ENCODE assay signal across 10 cellular contexts in genomic region chr3:54123538-54124196, GRCh38. TPM values are rescaled to one million over a fixed set of nuclear protein-coding genes. Genes with fewer than 3 reads are reported as not detected.
DNase-seq lines count a peak whose midpoint lies in the region; TF ChIP-seq lines count a peak whose summit lies in the region.
"Had no signal": no experiment of that assay in that cellular context is flagged by ENCODE, and none has a peak within 500 bp of the region (broad histone marks: within the 10 kb centered on the region; RNA-seq: fewer than 3 reads in every experiment).

No MANE protein-coding gene starts in this region.

- H3K36me3 Mint-ChIP-seq in activated CD4-positive, alpha-beta T cell treated with anti-CD3 and anti-CD28 coated beads, Interleukin-2, amount 10 ng/mL, durations not matched to agents 7 days and 5 days (ENCODE audit: low read depth), result no peaks in the 10 kb centered on the region

- POLR2A ChIA-PET in activated CD4-positive, alpha-beta T cell treated with anti-CD3 and anti-CD28 coated beads, Interleukin-2, amount 10 ng/mL, durations not matched to agents 7 days and 5 days (lab: Charles Lee), result no interaction called here

- no peak for TF ChIP-seq CTCF in transverse colon (IDR thresholded peaks at IDR 0.05)

- no peak for TF ChIP-seq EP300 in transverse colon (IDR thresholded peaks at IDR 0.05; ENCODE audit: low read depth)

- H3K9me3 ChIP-seq in transverse colon, result no peaks in the 10 kb centered on the region

- H3K4me3 ChIP-seq in transverse colon, result peak overlapping the region; percentile 25 to 68 (median 48)

- H3K27ac Mint-ChIP-seq in activated CD4-positive, alpha-beta T cell treated with anti-CD3 and anti-CD28 coated beads, Interleukin-2, amount 10 ng/mL, durations not matched to agents 7 days and 5 days, result no peak overlapping the region

- CTCF ChIA-PET in activated CD4-positive, alpha-beta T cell treated with anti-CD3 and anti-CD28 coated beads, Interleukin-2, amount 10 ng/mL, durations not matched to agents 7 days and 5 days (lab: Charles Lee), result no interaction called here

- no peaks in the 10 kb centered on the region for H3K36me3 ChIP-seq in transverse colon

- peaks cover 7% of the 10 kb centered on the region for H3K4me1 Mint-ChIP-seq in activated CD4-positive, alpha-beta T cell treated with anti-CD3 and anti-CD28 coated beads, Interleukin-2, amount 10 ng/mL, durations not matched to agents 7 days and 5 days

- TF ChIP-seq POLR2A in transverse colon (IDR thresholded peaks at IDR 0.05), result no peak

- peaks cover 43% of the 10 kb centered on the region for H3K27me3 Mint-ChIP-seq in activated CD4-positive, alpha-beta T cell treated with anti-CD3 and anti-CD28 coated beads, Interleukin-2, amount 10 ng/mL, durations not matched to agents 7 days and 5 days

- 0 to 9% methylated on average over 3 to 18 of the region's 18 CpGs for WGBS in transverse colon (ENCODE audit: low coverage in 1 of 2), 2 donors

- peak overlapping the region; percentile 31 to 75 (median 62) for H3K27ac ChIP-seq in transverse colon
- H3K27ac ChIP-seq: VCaP had no signal

- peaks cover 82% of the 10 kb centered on the region for H3K27me3 ChIP-seq in transverse colon

- in situ Hi-C loops in transverse colon (cut with MboI; ENCODE audit: low pct_ligation_motif_present in 1 of 4, low pct_unique_long_range_greater_than_20kb in 1 of 4, low sequenced_read_pairs in 3 of 4), result no loop called here

- intact Hi-C loops in transverse colon (cut with DNase I; ENCODE audit: low total_unique reads), result no loop called here

- no peaks in the 10 kb centered on the region for H3K9me3 Mint-ChIP-seq in activated CD4-positive, alpha-beta T cell treated with anti-CD3 and anti-CD28 coated beads, Interleukin-2, amount 10 ng/mL, durations not matched to agents 7 days and 5 days

- H3K4me1 ChIP-seq in transverse colon, result peaks cover 10 to 24% (median 17%) of the 10 kb centered on the region in 4 donors

- H3K4me3 Mint-ChIP-seq in activated CD4-positive, alpha-beta T cell treated with anti-CD3 and anti-CD28 coated beads, Interleukin-2, amount 10 ng/mL, durations not matched to agents 7 days and 5 days, result peak overlapping the region; percentile 32

- no peak for DNase-seq in activated CD4-positive, alpha-beta T cell treated with anti-CD3 and anti-CD28 coated beads, Interleukin-2, amount 10 ng/mL, durations not matched to agents 7 days and 5 days
- DNase-seq in activated CD4-positive, alpha-beta T cell treated with anti-CD3 and anti-CD28 coated beads for 1 hour, result no peak
- DNase-seq in cerebellar cortex (ENCODE audit: low spot score) (peak; percentile 55), left kidney (ENCODE audit: low read depth, low spot score) (peak; percentile 31), transverse colon (no peak), OCI-M2 (lab: John Stamatoyannopoulos, UW; ENCODE audit: unreplicated experiment) (no peak)
- DNase-seq in activated CD4-positive, alpha-beta T cell treated with anti-CD3 and anti-CD28 coated beads, Interleukin-2, amount 50 U/mL, for 4 hours, result no peak
- no peak for DNase-seq in effector CD8-positive, alpha-beta T cell (lab: John Stamatoyannopoulos, UW)
- DNase-seq: NCI-H2081 had no signal

RNA-seq across cellular contexts. Expression of gene CACNA2D3, which starts 1.3 kb away (rescaled TPM):
- not detected for total RNA-seq in activated CD4-positive, alpha-beta T cell treated with anti-CD3 and anti-CD28 coated beads, Interleukin-2, amount 10 ng/mL, durations not matched to agents 7 days and 5 days
- 1 to 10 TPM in 2 of 4 donors, under 1 TPM in 2; 0.55 to 3.4 (median 1.6) TPM for total RNA-seq in transverse colon

Comparison
In these comparisons a context has a peak if more than half of its experiments do, and no peak if none do; other contexts are left out.
1. DNase-seq: peak in cerebellar cortex (single experiment) and left kidney (single experiment); none in activated CD4-positive, alpha-beta T cell treated with anti-CD3 and anti-CD28 coated beads, Interleukin-2, amount 10 ng/mL, durations not matched to agents 7 days and 5 days (single experiment), activated CD4-positive, alpha-beta T cell treated with anti-CD3 and anti-CD28 coated beads for 1 hour (single experiment), transverse colon (single experiment), OCI-M2 (single experiment), activated CD4-positive, alpha-beta T cell treated with anti-CD3 and anti-CD28 coated beads, Interleukin-2, amount 50 U/mL, for 4 hours (0 of 2) and effector CD8-positive, alpha-beta T cell (single experiment).